In the genomic region with DNA sequence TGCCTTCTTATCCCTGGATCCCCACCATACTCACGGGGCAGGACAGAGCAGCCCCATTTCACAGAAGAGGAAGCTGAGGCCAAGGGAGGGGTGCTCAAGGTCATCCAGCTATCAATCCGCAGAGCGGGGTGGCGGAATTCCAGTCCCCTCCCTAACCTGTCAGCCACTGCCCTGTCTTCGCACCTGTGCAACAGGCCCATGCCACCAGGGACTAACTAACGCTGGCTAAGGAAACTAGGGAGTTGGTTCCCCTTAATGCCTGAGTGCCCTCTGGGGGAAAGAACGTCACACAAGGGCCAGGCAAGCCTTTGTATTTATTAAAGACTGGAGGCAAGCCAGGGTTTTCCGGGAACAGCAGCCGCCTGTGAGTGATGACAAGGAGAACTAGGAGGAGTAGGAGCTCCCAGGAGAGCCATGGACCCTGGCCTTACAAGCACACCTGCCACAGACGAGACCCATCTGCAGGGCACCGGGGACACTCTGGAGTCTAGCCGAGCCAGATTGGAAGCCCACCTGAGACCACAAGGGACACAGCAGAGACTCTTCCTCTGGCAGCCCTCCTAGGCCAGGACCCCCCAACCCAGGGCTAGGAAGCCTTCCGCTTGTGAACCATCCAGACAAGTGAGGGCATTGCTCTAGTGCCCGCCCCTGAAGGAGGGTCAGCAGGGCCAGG, we compare ENCODE assay signal across 1 cellular context.
TF ChIP-seq lines count a peak whose summit lies in the region.

No MANE protein-coding gene starts in this region.

TF ChIP-seq in WTC11, 78 proteins besides CTCF, POLR2A, EP300 and RAD21 (continued from another document):
- TF ChIP-seq, protein P1, sequence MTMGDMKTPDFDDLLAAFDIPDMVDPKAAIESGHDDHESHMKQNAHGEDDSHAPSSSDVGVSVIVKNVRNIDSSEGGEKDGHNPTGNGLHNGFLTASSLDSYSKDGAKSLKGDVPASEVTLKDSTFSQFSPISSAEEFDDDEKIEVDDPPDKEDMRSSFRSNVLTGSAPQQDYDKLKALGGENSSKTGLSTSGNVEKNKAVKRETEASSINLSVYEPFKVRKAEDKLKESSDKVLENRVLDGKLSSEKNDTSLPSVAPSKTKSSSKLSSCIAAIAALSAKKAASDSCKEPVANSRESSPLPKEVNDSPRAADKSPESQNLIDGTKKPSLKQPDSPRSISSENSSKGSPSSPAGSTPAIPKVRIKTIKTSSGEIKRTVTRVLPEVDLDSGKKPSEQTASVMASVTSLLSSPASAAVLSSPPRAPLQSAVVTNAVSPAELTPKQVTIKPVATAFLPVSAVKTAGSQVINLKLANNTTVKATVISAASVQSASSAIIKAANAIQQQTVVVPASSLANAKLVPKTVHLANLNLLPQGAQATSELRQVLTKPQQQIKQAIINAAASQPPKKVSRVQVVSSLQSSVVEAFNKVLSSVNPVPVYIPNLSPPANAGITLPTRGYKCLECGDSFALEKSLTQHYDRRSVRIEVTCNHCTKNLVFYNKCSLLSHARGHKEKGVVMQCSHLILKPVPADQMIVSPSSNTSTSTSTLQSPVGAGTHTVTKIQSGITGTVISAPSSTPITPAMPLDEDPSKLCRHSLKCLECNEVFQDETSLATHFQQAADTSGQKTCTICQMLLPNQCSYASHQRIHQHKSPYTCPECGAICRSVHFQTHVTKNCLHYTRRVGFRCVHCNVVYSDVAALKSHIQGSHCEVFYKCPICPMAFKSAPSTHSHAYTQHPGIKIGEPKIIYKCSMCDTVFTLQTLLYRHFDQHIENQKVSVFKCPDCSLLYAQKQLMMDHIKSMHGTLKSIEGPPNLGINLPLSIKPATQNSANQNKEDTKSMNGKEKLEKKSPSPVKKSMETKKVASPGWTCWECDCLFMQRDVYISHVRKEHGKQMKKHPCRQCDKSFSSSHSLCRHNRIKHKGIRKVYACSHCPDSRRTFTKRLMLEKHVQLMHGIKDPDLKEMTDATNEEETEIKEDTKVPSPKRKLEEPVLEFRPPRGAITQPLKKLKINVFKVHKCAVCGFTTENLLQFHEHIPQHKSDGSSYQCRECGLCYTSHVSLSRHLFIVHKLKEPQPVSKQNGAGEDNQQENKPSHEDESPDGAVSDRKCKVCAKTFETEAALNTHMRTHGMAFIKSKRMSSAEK (CRISPR knock-in tag; IDR thresholded peaks at IDR 0.05; ENCODE audit: borderline replicate concordance) = no peak
- TF ChIP-seq, protein P2, sequence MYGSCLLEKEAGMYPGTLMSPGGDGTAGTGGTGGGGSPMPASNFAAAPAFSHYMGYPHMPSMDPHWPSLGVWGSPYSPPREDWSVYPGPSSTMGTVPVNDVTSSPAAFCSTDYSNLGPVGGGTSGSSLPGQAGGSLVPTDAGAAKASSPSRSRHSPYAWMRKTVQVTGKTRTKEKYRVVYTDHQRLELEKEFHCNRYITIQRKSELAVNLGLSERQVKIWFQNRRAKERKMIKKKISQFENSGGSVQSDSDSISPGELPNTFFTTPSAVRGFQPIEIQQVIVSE (CRISPR knock-in tag; IDR thresholded peaks at IDR 0.05; ENCODE audit: borderline replicate concordance) = no peak
- TF ChIP-seq SP1 (CRISPR knock-in tag; conservative IDR thresholded peaks at IDR 0.05) = no peak
- TF ChIP-seq, protein P3, sequence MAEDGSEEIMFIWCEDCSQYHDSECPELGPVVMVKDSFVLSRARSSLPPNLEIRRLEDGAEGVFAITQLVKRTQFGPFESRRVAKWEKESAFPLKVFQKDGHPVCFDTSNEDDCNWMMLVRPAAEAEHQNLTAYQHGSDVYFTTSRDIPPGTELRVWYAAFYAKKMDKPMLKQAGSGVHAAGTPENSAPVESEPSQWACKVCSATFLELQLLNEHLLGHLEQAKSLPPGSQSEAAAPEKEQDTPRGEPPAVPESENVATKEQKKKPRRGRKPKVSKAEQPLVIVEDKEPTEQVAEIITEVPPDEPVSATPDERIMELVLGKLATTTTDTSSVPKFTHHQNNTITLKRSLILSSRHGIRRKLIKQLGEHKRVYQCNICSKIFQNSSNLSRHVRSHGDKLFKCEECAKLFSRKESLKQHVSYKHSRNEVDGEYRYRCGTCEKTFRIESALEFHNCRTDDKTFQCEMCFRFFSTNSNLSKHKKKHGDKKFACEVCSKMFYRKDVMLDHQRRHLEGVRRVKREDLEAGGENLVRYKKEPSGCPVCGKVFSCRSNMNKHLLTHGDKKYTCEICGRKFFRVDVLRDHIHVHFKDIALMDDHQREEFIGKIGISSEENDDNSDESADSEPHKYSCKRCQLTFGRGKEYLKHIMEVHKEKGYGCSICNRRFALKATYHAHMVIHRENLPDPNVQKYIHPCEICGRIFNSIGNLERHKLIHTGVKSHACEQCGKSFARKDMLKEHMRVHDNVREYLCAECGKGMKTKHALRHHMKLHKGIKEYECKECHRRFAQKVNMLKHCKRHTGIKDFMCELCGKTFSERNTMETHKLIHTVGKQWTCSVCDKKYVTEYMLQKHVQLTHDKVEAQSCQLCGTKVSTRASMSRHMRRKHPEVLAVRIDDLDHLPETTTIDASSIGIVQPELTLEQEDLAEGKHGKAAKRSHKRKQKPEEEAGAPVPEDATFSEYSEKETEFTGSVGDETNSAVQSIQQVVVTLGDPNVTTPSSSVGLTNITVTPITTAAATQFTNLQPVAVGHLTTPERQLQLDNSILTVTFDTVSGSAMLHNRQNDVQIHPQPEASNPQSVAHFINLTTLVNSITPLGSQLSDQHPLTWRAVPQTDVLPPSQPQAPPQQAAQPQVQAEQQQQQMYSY (CRISPR knock-in tag; IDR thresholded peaks at IDR 0.05) = no peak
- TF ChIP-seq, protein P4, sequence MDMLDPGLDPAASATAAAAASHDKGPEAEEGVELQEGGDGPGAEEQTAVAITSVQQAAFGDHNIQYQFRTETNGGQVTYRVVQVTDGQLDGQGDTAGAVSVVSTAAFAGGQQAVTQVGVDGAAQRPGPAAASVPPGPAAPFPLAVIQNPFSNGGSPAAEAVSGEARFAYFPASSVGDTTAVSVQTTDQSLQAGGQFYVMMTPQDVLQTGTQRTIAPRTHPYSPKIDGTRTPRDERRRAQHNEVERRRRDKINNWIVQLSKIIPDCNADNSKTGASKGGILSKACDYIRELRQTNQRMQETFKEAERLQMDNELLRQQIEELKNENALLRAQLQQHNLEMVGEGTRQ (CRISPR knock-in tag; IDR thresholded peaks at IDR 0.05) = no peak
- TF ChIP-seq, protein P5, sequence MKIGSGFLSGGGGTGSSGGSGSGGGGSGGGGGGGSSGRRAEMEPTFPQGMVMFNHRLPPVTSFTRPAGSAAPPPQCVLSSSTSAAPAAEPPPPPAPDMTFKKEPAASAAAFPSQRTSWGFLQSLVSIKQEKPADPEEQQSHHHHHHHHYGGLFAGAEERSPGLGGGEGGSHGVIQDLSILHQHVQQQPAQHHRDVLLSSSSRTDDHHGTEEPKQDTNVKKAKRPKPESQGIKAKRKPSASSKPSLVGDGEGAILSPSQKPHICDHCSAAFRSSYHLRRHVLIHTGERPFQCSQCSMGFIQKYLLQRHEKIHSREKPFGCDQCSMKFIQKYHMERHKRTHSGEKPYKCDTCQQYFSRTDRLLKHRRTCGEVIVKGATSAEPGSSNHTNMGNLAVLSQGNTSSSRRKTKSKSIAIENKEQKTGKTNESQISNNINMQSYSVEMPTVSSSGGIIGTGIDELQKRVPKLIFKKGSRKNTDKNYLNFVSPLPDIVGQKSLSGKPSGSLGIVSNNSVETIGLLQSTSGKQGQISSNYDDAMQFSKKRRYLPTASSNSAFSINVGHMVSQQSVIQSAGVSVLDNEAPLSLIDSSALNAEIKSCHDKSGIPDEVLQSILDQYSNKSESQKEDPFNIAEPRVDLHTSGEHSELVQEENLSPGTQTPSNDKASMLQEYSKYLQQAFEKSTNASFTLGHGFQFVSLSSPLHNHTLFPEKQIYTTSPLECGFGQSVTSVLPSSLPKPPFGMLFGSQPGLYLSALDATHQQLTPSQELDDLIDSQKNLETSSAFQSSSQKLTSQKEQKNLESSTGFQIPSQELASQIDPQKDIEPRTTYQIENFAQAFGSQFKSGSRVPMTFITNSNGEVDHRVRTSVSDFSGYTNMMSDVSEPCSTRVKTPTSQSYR (CRISPR knock-in tag; IDR thresholded peaks at IDR 0.05) = no peak
